1 cellular context compared by ENCODE assay signal in genomic region chr17:50135316-50136095, GRCh38.
A peak's percentile ranks its signal among the peaks of the same experiment; 100 is the strongest.
TF ChIP-seq lines count a peak whose summit lies in the region.

No MANE protein-coding gene starts in this region.

TF ChIP-seq in K562, 482 proteins besides CTCF, POLR2A, EP300 and RAD21:
- TF ChIP-seq BRF2 (IDR thresholded peaks at IDR 0.05; ENCODE audit: borderline replicate concordance, insufficient read depth, insufficient read length) (no peak), POLR2G (IDR thresholded peaks at IDR 0.05; ENCODE audit: low read depth, low read length) (0 out of 2 replicates have a peak, but pooled peaks have one; percentile 29), ZBTB33 (CRISPR knock-in tag; IDR thresholded peaks at IDR 0.05) (peak; percentile 88)
